ENCODE assay signal across 8 cellular contexts in the genomic region with DNA sequence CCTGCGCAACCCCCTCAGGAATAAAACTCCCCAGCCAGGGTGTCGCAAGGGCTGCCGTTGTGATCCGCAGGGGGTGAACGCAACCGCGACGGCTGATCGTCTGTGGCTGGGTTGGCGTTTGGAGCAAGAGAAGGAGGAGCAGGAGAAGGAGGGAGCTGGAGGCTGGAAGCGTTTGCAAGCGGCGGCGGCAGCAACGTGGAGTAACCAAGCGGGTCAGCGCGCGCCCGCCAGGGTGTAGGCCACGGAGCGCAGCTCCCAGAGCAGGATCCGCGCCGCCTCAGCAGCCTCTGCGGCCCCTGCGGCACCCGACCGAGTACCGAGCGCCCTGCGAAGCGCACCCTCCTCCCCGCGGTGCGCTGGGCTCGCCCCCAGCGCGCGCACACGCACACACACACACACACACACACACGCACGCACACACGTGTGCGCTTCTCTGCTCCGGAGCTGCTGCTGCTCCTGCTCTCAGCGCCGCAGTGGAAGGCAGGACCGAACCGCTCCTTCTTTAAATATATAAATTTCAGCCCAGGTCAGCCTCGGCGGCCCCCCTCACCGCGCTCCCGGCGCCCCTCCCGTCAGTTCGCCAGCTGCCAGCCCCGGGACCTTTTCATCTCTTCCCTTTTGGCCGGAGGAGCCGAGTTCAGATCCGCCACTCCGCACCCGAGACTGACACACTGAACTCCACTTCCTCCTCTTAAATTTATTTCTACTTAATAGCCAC. TPM values are rescaled to one million over a fixed set of nuclear protein-coding genes. Genes with fewer than 3 reads are reported as not detected.
DNase-seq lines count a peak whose midpoint lies in the region; ATAC-seq and TF ChIP-seq lines count a peak whose summit lies in the region.

No MANE protein-coding gene starts in this region.

- peak; percentile 59 for ATAC-seq in GM21717 (IDR thresholded peaks at IDR 0.05; ENCODE audit: unreplicated experiment)

- TF ChIP-seq CTCF in GM10266 (IDR thresholded peaks at IDR 0.05; ENCODE audit: control insufficient read depth, insufficient read depth, low read depth, missing control alignments) = no peak
- TF ChIP-seq CTCF in kidney epithelial cell (IDR thresholded peaks at IDR 0.05; ENCODE audit: insufficient read depth, low read length, poor library complexity, severe bottlenecking) = no peak
- no peak for TF ChIP-seq CTCF in spleen (IDR thresholded peaks at IDR 0.05 in 8 of 11, conservative IDR thresholded peaks at IDR 0.05 in 3 of 11)

- whole genome bisulfite sequencing in HUES64 = under 1% methylated on average over 64 of the region's 64 CpGs
- 0 to 1% (median 0%) methylated on average over 37 to 64 of the region's 64 CpGs for WGBS in spleen, 5 donors

- H3K36me3 ChIP-seq in HUES64 (ENCODE audit: insufficient read depth, low read length) (no peaks in the 10 kb centered on the region), SJSA1 (no peaks in the 10 kb centered on the region), kidney epithelial cell (ENCODE audit: control insufficient read depth, insufficient read depth, low read length) (no peaks in the 10 kb centered on the region), spleen (no peaks in the 10 kb centered on the region)

- peaks cover 39% of the 10 kb centered on the region for H3K27me3 ChIP-seq in HUES64 (ENCODE audit: insufficient read depth, low read length)
- H3K27me3 ChIP-seq in SJSA1 (replicated peaks) = no peaks in the 10 kb centered on the region
- no peaks in the 10 kb centered on the region for H3K27me3 ChIP-seq in kidney epithelial cell (ENCODE audit: control insufficient read depth, insufficient read depth, low read length)
- H3K27me3 ChIP-seq in spleen (replicated peaks in 1 of 7) = peaks cover 0 to 32% (median 6%) of the 10 kb centered on the region in 7 donors

- H3K9me3 ChIP-seq in HUES64 (ENCODE audit: insufficient read depth, low read depth, low read length) = no peaks in the 10 kb centered on the region
- H3K9me3 ChIP-seq in SJSA1 (replicated peaks) = no peaks in the 10 kb centered on the region
- H3K9me3 ChIP-seq in spleen = no peaks in the 10 kb centered on the region

- H3K9ac ChIP-seq in HUES64 (ENCODE audit: low read depth, low read length) = peak overlapping the region; percentile 63

- no peak for TF ChIP-seq POLR2A in spleen (IDR thresholded peaks at IDR 0.05)

- H3K4me3 ChIP-seq in HUES64 (ENCODE audit: low read length) (peak overlapping the region; percentile 64), SJSA1 (peak overlapping the region; percentile 52), kidney epithelial cell (ENCODE audit: low read depth, low read length) (peak overlapping the region; percentile 87), spleen (peak overlapping the region; percentile 44 to 79 (median 58))

- peaks cover 8% of the 10 kb centered on the region; the same call in 1 of the 2 replicates for H3K4me1 ChIP-seq in HUES64 (ENCODE audit: insufficient read depth, low read length)
- peaks cover 35% of the 10 kb centered on the region for H3K4me1 ChIP-seq in SJSA1 (replicated peaks)
- H3K4me1 ChIP-seq in spleen = peaks cover 11 to 67% (median 50%) of the 10 kb centered on the region in 6 donors

- intact Hi-C loops in spleen (cut with DNase I; ENCODE audit: low total_unique reads) = loop anchor here (10.0 kb wide), 1 partner anchor 179 kb away; no protein-coding TSS in a partner anchor

- H3K27ac ChIP-seq in HUES64 (ENCODE audit: low read depth, low read length) (no peak overlapping the region), SJSA1 (peak overlapping the region; percentile 44), caudate nucleus (ENCODE audit: low read depth, low read length) (peak overlapping the region; percentile 80), spleen (peak overlapping the region in 7 of 8 donors; percentile 18 to 81 (median 72))

- DNase-seq in GM10266 (ENCODE audit: extremely low spot score) = peak; percentile 48
- DNase-seq in SJSA1 (ENCODE audit: low read depth in 1 of 2, low spot score in 2 of 2) = peak; percentile 76 to 82
- DNase-seq in caudate nucleus (lab: John Stamatoyannopoulos, UW) = peak in 33 of 61 donors; percentile 24 to 82 (median 54)
- DNase-seq in kidney epithelial cell (ENCODE audit: low read depth) = no peak
- peak; percentile 89 for DNase-seq in spleen
- no peak for DNase-seq in activated CD4-positive, CD25-positive, alpha-beta regulatory T cell (lab: John Stamatoyannopoulos, UW)

RNA-seq across cellular contexts. Expression of a gene that starts 0.7 kb away (rescaled TPM):
- 1.1 TPM for polyA plus RNA-seq in HUES64 (2013, experiment 1 of 2)
- polyA plus RNA-seq in HUES64 (2013, experiment 2 of 2) = 3.7 TPM
- total RNA-seq in SJSA1 (2014; rRNA removed; shearing (Covaris generic)) = 3.4 and 7.4 TPM in 2 replicates
- total RNA-seq in kidney epithelial cell = 30.1 and 34.4 TPM in 2 replicates
- 1 to 10 TPM; 1.2 to 5.5 (median 3.7) TPM for total RNA-seq in spleen
- under 1 TPM; 0.24 to 0.65 (median 0.61) TPM for polyA plus RNA-seq in spleen

Comparison
In these comparisons a context has a peak if more than half of its experiments do, and no peak if none do; other contexts are left out.
1. DNase-seq: peak in GM10266 (single experiment), SJSA1 (2 of 2), caudate nucleus (33 of 61) and spleen (single experiment); none in kidney epithelial cell (single experiment) and activated CD4-positive, CD25-positive, alpha-beta regulatory T cell (0 of 4).
2. Peak in every context shown above with its lines, with median percentiles within 50 percentile points of each other: H3K4me3 ChIP-seq.